Comparison of ENCODE assay signal across 8 cellular contexts in the genomic region with DNA sequence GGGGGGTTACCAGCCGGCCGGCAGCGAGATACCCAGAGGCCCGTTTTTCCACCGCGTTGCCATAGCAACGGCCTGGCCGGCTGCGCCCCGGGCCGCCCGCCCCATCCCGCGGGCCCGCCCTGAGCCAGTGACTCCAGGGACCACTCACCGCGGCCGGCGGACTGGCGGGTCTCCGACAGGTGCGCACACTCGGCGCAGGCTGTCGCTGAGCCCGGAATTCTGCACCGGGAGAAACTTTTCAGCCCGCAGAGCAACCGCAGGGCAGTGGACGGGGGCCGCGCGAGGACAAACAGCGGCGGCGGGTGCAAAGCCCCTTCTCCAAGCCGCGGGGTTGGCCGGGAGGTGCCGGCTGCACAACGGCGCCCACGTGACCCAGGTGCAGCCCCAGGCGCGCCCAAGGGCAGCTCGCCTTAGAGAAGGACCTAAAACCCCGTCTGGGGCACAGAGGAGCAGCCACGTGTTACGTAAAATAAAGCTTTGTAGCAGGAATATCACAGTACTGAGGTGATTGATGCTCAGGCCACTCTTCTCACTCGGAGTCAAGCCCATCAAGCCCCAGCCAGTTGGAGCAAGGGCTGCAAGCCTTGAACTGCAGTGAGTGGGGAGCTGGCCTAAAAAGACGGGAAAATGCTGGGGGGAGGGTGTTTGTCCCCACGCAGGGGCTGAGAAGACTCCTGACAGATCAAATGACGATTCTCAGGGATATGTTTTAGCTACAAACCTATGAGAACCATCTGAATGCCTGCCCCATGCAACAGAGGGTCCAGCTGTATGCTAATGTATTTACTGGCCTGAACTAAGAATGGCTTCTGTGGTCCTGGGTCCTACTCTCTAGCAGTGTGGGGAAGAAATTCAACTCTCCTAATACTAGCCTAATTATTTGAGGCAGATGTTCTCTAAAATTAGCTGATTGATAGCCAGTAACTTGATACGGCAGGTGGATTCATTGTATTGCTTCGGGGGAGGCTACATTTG. TPM values are rescaled to one million over a fixed set of nuclear protein-coding genes. Genes with fewer than 3 reads are reported as not detected.
DNase-seq lines count a peak whose midpoint lies in the region; ATAC-seq and TF ChIP-seq lines count a peak whose summit lies in the region.

TSS of gene STK33 (minus strand) at position 294 of the 975 bp plus-strand sequence. CDS start 119,323 bp downstream, outside the sequence.

- H3K9me3 Mint-ChIP-seq in natural killer cell treated with Interleukin-12 subunit alpha and Interleukin-12 subunit beta and Interleukin-15 and Interleukin-18, amount 100 ng/mL, for 72 hours, result no peaks in the 10 kb centered on the region

- DNase-seq in activated T-cell treated with anti-CD3 and anti-CD28 coated beads for 24 hours (ENCODE audit: low read depth) (peak; percentile 29), activated T-cell treated with anti-CD3 and anti-CD28 coated beads for 4 hours (no peak), NCI-H1436 (lab: John Stamatoyannopoulos, UW) (peak; percentile 72), fibroblast of lung (ENCODE audit: low read depth in 2 of 2) (peak; percentile 40 to 53)
- DNase-seq in natural killer cell treated with Interleukin-12 subunit alpha and Interleukin-12 subunit beta and Interleukin-15 and Interleukin-18, amount 100 ng/mL, for 72 hours (ENCODE audit: low spot score), result no peak

- H3K27me3 Mint-ChIP-seq in natural killer cell treated with Interleukin-12 subunit alpha and Interleukin-12 subunit beta and Interleukin-15 and Interleukin-18, amount 100 ng/mL, for 72 hours, result peaks cover 43 to 69% of the 10 kb centered on the region in 2 donors

- H3K4me3 Mint-ChIP-seq in natural killer cell treated with Interleukin-12 subunit alpha and Interleukin-12 subunit beta and Interleukin-15 and Interleukin-18, amount 100 ng/mL, for 72 hours, result peak within 1 kb of the TSS; percentile 47

- no peaks in the 10 kb centered on the region for H3K4me1 ChIP-seq in fibroblast of lung (ENCODE audit: control insufficient read depth, extremely low read depth, insufficient read depth, low read length)
- H3K4me1 ChIP-seq in urinary bladder (ENCODE audit: insufficient read depth), result no peaks in the 10 kb centered on the region

- H3K4me1 Mint-ChIP-seq in natural killer cell treated with Interleukin-12 subunit alpha and Interleukin-12 subunit beta and Interleukin-15 and Interleukin-18, amount 100 ng/mL, for 72 hours (ENCODE audit: low read depth in 2 of 2), result no peaks in the 10 kb centered on the region

- peak within 1 kb of the TSS; percentile 38 for H3K9ac ChIP-seq in fibroblast of lung (ENCODE audit: insufficient read depth, low read length)

- peak; percentile 95 for ATAC-seq in HG02610 (IDR thresholded peaks at IDR 0.05; ENCODE audit: unreplicated experiment)
- ATAC-seq in natural killer cell treated with Interleukin-12 subunit alpha and Interleukin-12 subunit beta and Interleukin-15 and Interleukin-18, amount 100 ng/mL, for 72 hours, result peak; percentile 63 to 83

- H2AFZ ChIP-seq in fibroblast of lung (ENCODE audit: low read length), result peak within 1 kb of the TSS; percentile 77

- no peaks in the 10 kb centered on the region for H3K79me2 ChIP-seq in fibroblast of lung (ENCODE audit: control insufficient read depth, insufficient read depth, low read length)

- H3K36me3 ChIP-seq in fibroblast of lung (ENCODE audit: control insufficient read depth, insufficient read depth, low read length) (no peaks in the 10 kb centered on the region), urinary bladder (ENCODE audit: insufficient read depth) (no peaks in the 10 kb centered on the region)

- H3K27ac Mint-ChIP-seq in natural killer cell treated with Interleukin-12 subunit alpha and Interleukin-12 subunit beta and Interleukin-15 and Interleukin-18, amount 100 ng/mL, for 72 hours, result no peak within 1 kb of the TSS

- no peak within 1 kb of the TSS for H3K27ac ChIP-seq in fibroblast of lung (ENCODE audit: insufficient read depth, low read length)
- no peak within 1 kb of the TSS for H3K27ac ChIP-seq in urinary bladder (ENCODE audit: low read depth)

- WGBS in urinary bladder, result 5% methylated on average over 55 of the region's 55 CpGs

- H3K4me3 ChIP-seq in WI38 (ENCODE audit: low read depth, low read length) (peak within 1 kb of the TSS; percentile 33), fibroblast of lung (replicated peaks in 1 of 4; ENCODE audit: control extremely low read depth in 1 of 4, insufficient read depth in 1 of 4, low read depth in 3 of 4, low read length in 4 of 4) (peak within 1 kb of the TSS; percentile 51 to 78 (median 57)), urinary bladder (ENCODE audit: low read depth, low read length) (peak within 1 kb of the TSS; percentile 67)

- H3K36me3 Mint-ChIP-seq in natural killer cell treated with Interleukin-12 subunit alpha and Interleukin-12 subunit beta and Interleukin-15 and Interleukin-18, amount 100 ng/mL, for 72 hours, result no peaks in the 10 kb centered on the region

- H3K9me3 ChIP-seq in fibroblast of lung (ENCODE audit: control insufficient read depth, insufficient read depth, low read depth, low read length), result no peaks in the 10 kb centered on the region

- H3K27me3 ChIP-seq in fibroblast of lung (ENCODE audit: control insufficient read depth, insufficient read depth, low read length), result no peaks in the 10 kb centered on the region

- H4K20me1 ChIP-seq in fibroblast of lung (ENCODE audit: control insufficient read depth, extremely low read depth, insufficient read depth, low read length), result no peaks in the 10 kb centered on the region

- peak within 1 kb of the TSS; percentile 84 for H3K4me2 ChIP-seq in fibroblast of lung (ENCODE audit: extremely low read depth, insufficient read depth, low read length)

- TF ChIP-seq CTCF in WI38 (IDR thresholded peaks at IDR 0.05; ENCODE audit: low read depth, low read length), result no peak
- no peak for TF ChIP-seq CTCF in fibroblast of lung (conservative IDR thresholded peaks at IDR 0.05 in 1 of 2, IDR thresholded peaks at IDR 0.05 in 1 of 2; ENCODE audit: low read depth in 1 of 2, low read length in 2 of 2)

RNA-seq across cellular contexts. Expression of gene STK33, which starts in this region (rescaled TPM):
- total RNA-seq in fibroblast of lung (1.7 and 2.8 TPM in 2 replicates), urinary bladder (11.0 TPM)
- polyA plus RNA-seq in fibroblast of lung (2.0 and 3.3 TPM in 2 replicates), urinary bladder (6.7 TPM)
- polyA plus RNA-seq in fibroblast of lung (2012), result 1.5 and 2.2 TPM in 2 replicates
- not detected in 2 replicates for polyA minus RNA-seq in fibroblast of lung (ENCODE audit: low replicate concordance)
- 1 to 10 TPM in 1 of 2 donors, under 1 TPM in 1; 0.74 to 1.5 TPM for total RNA-seq in natural killer cell treated with Interleukin-12 subunit alpha and Interleukin-12 subunit beta and Interleukin-15 and Interleukin-18, amount 100 ng/mL, for 72 hours

Comparison
In these comparisons a context has a peak if more than half of its experiments do, and no peak if none do; other contexts are left out.
1. DNase-seq: peak in activated T-cell treated with anti-CD3 and anti-CD28 coated beads for 24 hours (single experiment), NCI-H1436 (single experiment) and fibroblast of lung (2 of 2); none in activated T-cell treated with anti-CD3 and anti-CD28 coated beads for 4 hours (single experiment) and natural killer cell treated with Interleukin-12 subunit alpha and Interleukin-12 subunit beta and Interleukin-15 and Interleukin-18, amount 100 ng/mL, for 72 hours (single experiment).
2. Peak in every context shown above with its lines, with median percentiles within 50 percentile points of each other: H3K4me3 ChIP-seq.